In the genomic region with DNA sequence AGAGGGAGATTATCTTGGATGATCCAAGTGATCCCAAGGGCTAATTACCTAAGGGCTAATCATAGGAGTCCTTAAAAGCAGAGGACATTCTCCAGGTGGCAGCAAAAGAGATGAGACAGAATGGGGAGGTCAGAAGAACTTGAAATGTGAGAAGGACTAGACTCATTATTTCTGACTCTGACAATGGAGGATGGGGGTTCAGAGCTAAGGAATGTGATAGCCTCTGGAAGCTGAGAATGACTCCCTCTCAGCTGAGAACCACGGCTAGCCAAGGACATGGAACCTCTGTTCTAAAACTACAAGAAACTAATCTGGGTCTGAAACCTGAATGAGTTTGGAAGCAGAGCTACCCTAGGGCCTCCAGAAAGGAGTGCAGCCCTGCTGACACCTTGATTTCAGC, we compare ENCODE assay signal across 1 cellular context.
TF ChIP-seq lines count a peak whose summit lies in the region.

No MANE protein-coding gene starts in this region.

TF ChIP-seq in GM23338, 12 proteins besides CTCF, POLR2A, EP300 and RAD21 (continued from another document):
- TF ChIP-seq NANOG (IDR thresholded peaks at IDR 0.05; ENCODE audit: borderline replicate concordance), result no peak
- TF ChIP-seq ZNF114 (CRISPR knock-in tag; IDR thresholded peaks at IDR 0.05), result no peak
